Comparison of ENCODE assay signal across 1 cellular context in the genomic region with DNA sequence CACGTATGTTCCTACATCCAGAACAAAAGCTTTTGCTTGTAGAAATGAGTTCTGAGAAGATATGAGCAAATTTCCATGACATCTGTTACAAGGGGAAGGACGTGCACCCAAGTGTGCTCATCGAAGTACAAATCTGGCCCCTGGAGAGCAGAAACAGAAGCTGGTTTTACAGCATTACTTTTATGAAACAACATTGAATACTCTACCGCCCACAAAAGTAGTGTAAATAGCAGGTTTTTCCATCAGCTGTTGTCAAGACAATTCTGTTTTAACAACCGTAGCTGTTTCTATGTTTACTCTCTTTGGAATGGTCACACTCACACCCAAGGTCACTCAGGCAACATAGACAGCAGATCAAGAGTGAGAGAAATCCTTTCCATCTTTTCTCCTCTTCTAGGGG.
TF ChIP-seq lines count a peak whose summit lies in the region.

No MANE protein-coding gene starts in this region.

TF ChIP-seq in A549, 52 proteins besides CTCF, POLR2A, EP300 and RAD21 (continued from another document):
- TF ChIP-seq BHLHE40 (IDR thresholded peaks at IDR 0.05; ENCODE audit: low read depth, low read length), result no peak
- TF ChIP-seq EHMT2 (IDR thresholded peaks at IDR 0.05; ENCODE audit: low read depth), result no peak
- TF ChIP-seq KDM1A (IDR thresholded peaks at IDR 0.05; ENCODE audit: low read depth), result no peak
